ENCODE assay signal across 17 cellular contexts in genomic region chr3:157237886-157238285, GRCh38.
DNase-seq lines count a peak whose midpoint lies in the region; ATAC-seq and TF ChIP-seq lines count a peak whose summit lies in the region.
"Had no signal": no experiment of that assay in that cellular context is flagged by ENCODE, and none has a peak within 500 bp of the region (broad histone marks: within the 10 kb centered on the region; RNA-seq: fewer than 3 reads in every experiment).

No MANE protein-coding gene starts in this region.

- H4K20me1 ChIP-seq in GM23338 (replicated peaks; ENCODE audit: insufficient read depth) (no peaks in the 10 kb centered on the region), SK-N-SH (ENCODE audit: insufficient read depth) (no peaks in the 10 kb centered on the region), OCI-LY7 (ENCODE audit: insufficient read depth, low read length) (no peaks in the 10 kb centered on the region)
- H4K20me1 ChIP-seq: BLaER1 had no signal

- DNase-seq in GM23338 (ENCODE audit: low spot score): no peak
- DNase-seq in SK-N-SH: peak; percentile 4
- no peak for DNase-seq in OCI-LY7 (ENCODE audit: low spot score)
- no peak for DNase-seq in NCI-H226
- DNase-seq in NCI-H774 (lab: John Stamatoyannopoulos, UW): no peak
- DNase-seq: 8988T; AML-193; Caco-2; CD8-positive, alpha-beta memory T cell; DND-41; GF-D8; GM23248; H7 had no signal

- WGBS in SK-N-SH (ENCODE audit: low lambda C conversion rate): 50% methylated on average over 3 of the region's 3 CpGs
- WGBS in mesodermal cell (ENCODE audit: insufficient coverage in 2 of 2), 2 experiments: 25 to 67% methylated on average over 1 to 2 of the region's 3 CpGs

- no peaks in the 10 kb centered on the region for H3K9me3 Mint-ChIP-seq in GM23338
- H3K9me3 Mint-ChIP-seq: CD8-positive, alpha-beta memory T cell had no signal

- H3K4me1 Mint-ChIP-seq in GM23338: no peaks in the 10 kb centered on the region

- peak overlapping the region; percentile 56; the same call in 1 of the 2 replicates for H2AFZ ChIP-seq in GM23338
- no peak overlapping the region for H2AFZ ChIP-seq in SK-N-SH (ENCODE audit: low read depth)
- H2AFZ ChIP-seq in OCI-LY7 (ENCODE audit: low read length): no peak overlapping the region
- H2AFZ ChIP-seq: GM23248 had no signal

- H3K36me3 ChIP-seq in GM23338 (ENCODE audit: insufficient read depth): no peaks in the 10 kb centered on the region
- H3K36me3 ChIP-seq in SK-N-SH (replicated peaks in 1 of 2; ENCODE audit: control insufficient read depth in 1 of 2, insufficient read depth in 2 of 2, low read length in 1 of 2): no peaks in the 10 kb centered on the region
- H3K36me3 ChIP-seq in mesodermal cell (ENCODE audit: control insufficient read depth, insufficient read depth, low read length): no peaks in the 10 kb centered on the region
- no peaks in the 10 kb centered on the region for H3K36me3 ChIP-seq in rectal smooth muscle tissue (ENCODE audit: control insufficient read depth, insufficient read depth, low read length)
- H3K36me3 ChIP-seq in OCI-LY7 (ENCODE audit: insufficient read depth, low read length): no peaks in the 10 kb centered on the region
- H3K36me3 ChIP-seq: BLaER1 had no signal

- intact Hi-C loops in OCI-LY7 (cut with micrococcal nuclease; ENCODE audit: unreplicated experiment): no loop called here

- H3K27me3 ChIP-seq in GM23338 (ENCODE audit: insufficient read depth): no peaks in the 10 kb centered on the region
- H3K27me3 ChIP-seq in SK-N-SH (ENCODE audit: insufficient read depth): no peaks in the 10 kb centered on the region
- no peaks in the 10 kb centered on the region for H3K27me3 ChIP-seq in rectal smooth muscle tissue (ENCODE audit: control insufficient read depth, insufficient read depth, low read length)
- H3K27me3 ChIP-seq: BLaER1 had no signal

- TF ChIP-seq RAD21 in SK-N-SH (IDR thresholded peaks at IDR 0.05; ENCODE audit: low read length): no peak

- H3K27ac ChIP-seq in GM23338 (ENCODE audit: low read depth) (no peak overlapping the region), SK-N-SH (ENCODE audit: low read depth in 2 of 2, low read length in 1 of 2) (peak overlapping the region in 1 of 2 experiments; percentile 1; a peak in 1 of 4 replicates), mesodermal cell (ENCODE audit: low read depth, low read length, severe bottlenecking) (peak overlapping the region; percentile 26), rectal smooth muscle tissue (ENCODE audit: low read depth, low read length) (peak overlapping the region; percentile 47), OCI-LY7 (ENCODE audit: low read depth, low read length, poor library complexity, severe bottlenecking) (no peak overlapping the region)
- H3K27ac ChIP-seq: BLaER1, GM23248 had no signal

- no peaks in the 10 kb centered on the region for H3K36me3 Mint-ChIP-seq in GM23338 (ENCODE audit: low read depth)

- no peak overlapping the region for H3K4me3 Mint-ChIP-seq in GM23338
- H3K4me3 Mint-ChIP-seq: CD8-positive, alpha-beta memory T cell had no signal

- H3K4me3 ChIP-seq in GM23338: no peak overlapping the region
- no peak overlapping the region for H3K4me3 ChIP-seq in SK-N-SH (ENCODE audit: low read depth in 2 of 2, low read length in 1 of 2)
- no peak overlapping the region for H3K4me3 ChIP-seq in mesodermal cell (ENCODE audit: extremely low read depth, insufficient read depth, low read length, poor library complexity, severe bottlenecking)
- H3K4me3 ChIP-seq in rectal smooth muscle tissue (ENCODE audit: low read length): no peak overlapping the region
- H3K4me3 ChIP-seq in OCI-LY7 (ENCODE audit: low read depth, low read length, poor library complexity, severe bottlenecking): no peak overlapping the region
- H3K4me3 ChIP-seq: BLaER1, GM23248 had no signal

- POLR2A ChIA-PET in SK-N-SH (lab: Yijun Ruan, JAX): no interaction called here
- POLR2A ChIA-PET in OCI-LY7 (lab: Charles Lee): no interaction called here

- no peak overlapping the region for H3K27ac Mint-ChIP-seq in GM23338
- H3K27ac Mint-ChIP-seq: CD8-positive, alpha-beta memory T cell had no signal

- CTCF ChIA-PET in SK-N-SH (lab: Yijun Ruan, JAX) (interaction anchor here (0.6 to 3.2 kb wide), 8 partner anchors 12 to 601 kb away, joined by 3 to 23 read pairs (median 3); no protein-coding TSS in a partner anchor), OCI-LY7 (lab: Charles Lee; ENCODE audit: unreplicated experiment) (no interaction called here)

- H3K9ac ChIP-seq in SK-N-SH: no peak overlapping the region
- H3K9ac ChIP-seq in rectal smooth muscle tissue (ENCODE audit: low read length): no peak overlapping the region
- H3K9ac ChIP-seq: BLaER1, GM23248 had no signal

- TF ChIP-seq EP300 in SK-N-SH (IDR thresholded peaks at IDR 0.05; ENCODE audit: borderline replicate concordance in 1 of 2, low read depth in 1 of 2, low read length in 1 of 2): no peak

- H3K9me3 ChIP-seq in SK-N-SH (no peaks in the 10 kb centered on the region), mesodermal cell (ENCODE audit: control insufficient read depth, low read length) (no peaks in the 10 kb centered on the region), OCI-LY7 (ENCODE audit: low read length) (no peaks in the 10 kb centered on the region)
- H3K9me3 ChIP-seq: BLaER1, Caco-2 had no signal

- no peak for ATAC-seq in GM23338
- no peak for ATAC-seq in GM21576 (IDR thresholded peaks at IDR 0.05; ENCODE audit: unreplicated experiment)

- no TSS peak for BruUV-seq in OCI-LY7 (replicated peaks; lab: Mats Ljungman, UMichigan)

- peaks cover 3% of the 10 kb centered on the region; the same call in 1 of the 2 replicates for H3K9me2 ChIP-seq in GM23338 (ENCODE audit: insufficient read depth)
- no peaks in the 10 kb centered on the region for H3K9me2 ChIP-seq in SK-N-SH
- H3K9me2 ChIP-seq in OCI-LY7 (ENCODE audit: insufficient read depth, low read length): no peaks in the 10 kb centered on the region

- H3K4me2 ChIP-seq in GM23338 (no peak overlapping the region), SK-N-SH (no peak overlapping the region), OCI-LY7 (ENCODE audit: low read length) (no peak overlapping the region)
- H3K4me2 ChIP-seq: BLaER1 had no signal

- H3K79me2 ChIP-seq in GM23338 (replicated peaks; ENCODE audit: insufficient read depth): no peaks in the 10 kb centered on the region
- H3K79me2 ChIP-seq in SK-N-SH (ENCODE audit: insufficient read depth): no peaks in the 10 kb centered on the region
- H3K79me2 ChIP-seq in OCI-LY7 (ENCODE audit: insufficient read depth, low read depth, low read length): no peaks in the 10 kb centered on the region

- TF ChIP-seq CTCF in GM23338 (conservative IDR thresholded peaks at IDR 0.05; ENCODE audit: low read depth in 2 of 2) (no peak), SK-N-SH (IDR thresholded peaks at IDR 0.05) (no peak), OCI-LY7 (conservative IDR thresholded peaks at IDR 0.05; ENCODE audit: low read length) (no peak)

- H3K27me3 Mint-ChIP-seq in GM23338 (ENCODE audit: insufficient read depth, low read depth, poor library complexity): peaks cover 2% of the 10 kb centered on the region

- H3K4me1 ChIP-seq in GM23338 (ENCODE audit: insufficient read depth): no peaks in the 10 kb centered on the region
- H3K4me1 ChIP-seq in SK-N-SH (ENCODE audit: control insufficient read depth in 1 of 2, insufficient read depth in 2 of 2, low read depth in 1 of 2, low read length in 1 of 2): peaks cover 7 to 8% of the 10 kb centered on the region in 2 experiments; a peak in 3 of 4 replicates
- peaks cover 11% of the 10 kb centered on the region for H3K4me1 ChIP-seq in mesodermal cell (ENCODE audit: control insufficient read depth, insufficient read depth, low read length, poor library complexity, severe bottlenecking)
- H3K4me1 ChIP-seq in rectal smooth muscle tissue (ENCODE audit: control insufficient read depth, insufficient read depth, low read length): peaks cover 10% of the 10 kb centered on the region
- no peaks in the 10 kb centered on the region for H3K4me1 ChIP-seq in OCI-LY7 (ENCODE audit: insufficient read depth, low read length, poor library complexity, severe bottlenecking)
- H3K4me1 ChIP-seq: BLaER1, Caco-2 had no signal

- H3F3A ChIP-seq in GM23338 (replicated peaks; ENCODE audit: low read depth): no peaks in the 10 kb centered on the region
- H3F3A ChIP-seq in SK-N-SH (replicated peaks; ENCODE audit: insufficient read depth): peaks cover 4% of the 10 kb centered on the region

TF ChIP-seq in GM23338, 12 proteins besides CTCF, POLR2A, EP300 and RAD21:
- no peak for TF ChIP-seq STAT1 (IDR thresholded peaks at IDR 0.05; ENCODE audit: unreplicated experiment)
TF ChIP-seq in GM23338: peak in this region for 0.

TF ChIP-seq in SK-N-SH, 30 proteins besides CTCF, POLR2A, EP300 and RAD21:
- TF ChIP-seq RCOR1 (IDR thresholded peaks at IDR 0.05; ENCODE audit: low read length): no peak
- no peak for TF ChIP-seq USF2 (IDR thresholded peaks at IDR 0.05; ENCODE audit: borderline replicate concordance, low read depth, low read length)
- no peak for TF ChIP-seq USF1 (IDR thresholded peaks at IDR 0.05; ENCODE audit: borderline replicate concordance, low read depth)
- TF ChIP-seq YY1 (IDR thresholded peaks at IDR 0.05; ENCODE audit: low read depth): no peak
- TF ChIP-seq JUND (IDR thresholded peaks at IDR 0.05): no peak
TF ChIP-seq in SK-N-SH: peak in this region for 0.

Comparison
In these comparisons a context has a peak if more than half of its experiments do, and no peak if none do; other contexts are left out.
1. H3K27ac ChIP-seq: peak in mesodermal cell (single experiment) and rectal smooth muscle tissue (single experiment); none in GM23338 (single experiment) and OCI-LY7 (single experiment).